Comparison of ENCODE assay signal across 8 cellular contexts in the genomic region with DNA sequence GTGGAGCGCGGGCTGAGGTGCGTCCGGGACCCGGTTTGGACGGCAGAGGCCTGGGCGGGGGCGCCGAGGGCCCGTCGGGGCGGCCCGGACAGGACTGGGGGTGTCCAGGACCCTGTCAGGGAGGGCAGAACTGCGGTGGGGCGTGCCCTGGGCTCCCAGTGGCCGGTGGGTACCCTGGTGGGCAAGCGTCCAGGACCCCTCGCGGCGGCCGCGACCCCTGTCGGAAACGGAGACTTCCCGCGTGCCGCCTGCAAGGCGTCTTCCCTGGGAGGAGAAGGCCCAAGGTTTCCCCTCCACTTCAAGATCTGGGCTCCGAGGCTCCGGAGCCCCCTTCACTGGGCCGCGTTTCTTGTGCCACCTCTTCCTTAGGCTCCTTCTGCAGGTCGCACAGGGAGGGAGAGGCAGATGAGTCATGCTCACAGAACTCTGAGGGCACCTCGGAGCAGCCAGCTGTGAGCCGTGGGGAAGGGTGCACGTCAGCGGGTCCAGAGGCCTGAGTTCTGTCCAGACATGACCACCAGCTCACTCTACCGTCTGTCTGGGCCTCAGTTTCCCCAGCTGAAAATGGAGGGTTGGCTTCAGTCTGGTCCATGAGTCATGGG. TPM values are rescaled to one million over a fixed set of nuclear protein-coding genes. Genes with fewer than 3 reads are reported as not detected.
A peak's percentile ranks its signal among the peaks of the same experiment; 100 is the strongest.
DNase-seq lines count a peak whose midpoint lies in the region; ATAC-seq and TF ChIP-seq lines count a peak whose summit lies in the region.

No MANE protein-coding gene starts in this region.

- WGBS in ovary, 3 donors = 3 to 12% (median 10%) methylated on average over 35 to 38 of the region's 38 CpGs

- no peaks in the 10 kb centered on the region for H3K36me3 ChIP-seq in ovary

- no peak for DNase-seq in activated naive CD4-positive, alpha-beta T cell treated with anti-CD3 and anti-CD28 coated beads, Interleukin-2, amount 10 ng/mL, durations not matched to agents 7 days and 5 days
- no peak for DNase-seq in activated naive CD4-positive, alpha-beta T cell treated with anti-CD3 and anti-CD28 coated beads, Interleukin-2, amount 50 U/mL, for 16 hours
- peak; percentile 45 to 49 for DNase-seq in Kasumi-1 (lab: John Stamatoyannopoulos, UW)
- peak; percentile 53 to 63 for DNase-seq in erythroblast (lab: John Stamatoyannopoulos, UW)
- DNase-seq in ovary = peak in 1 of 5 donors; percentile 22
- DNase-seq in NCI-H69 (lab: John Stamatoyannopoulos, UW) = no peak
- DNase-seq in NCI-H2196 (lab: John Stamatoyannopoulos, UW; ENCODE audit: unreplicated experiment) = no peak

- ATAC-seq in HG02852 (IDR thresholded peaks at IDR 0.05; ENCODE audit: unreplicated experiment) = no peak

- no peak for TF ChIP-seq EP300 in ovary (IDR thresholded peaks at IDR 0.05)

- peaks cover 4% of the 10 kb centered on the region for H3K36me3 Mint-ChIP-seq in activated naive CD4-positive, alpha-beta T cell treated with anti-CD3 and anti-CD28 coated beads, Interleukin-2, amount 10 ng/mL, durations not matched to agents 7 days and 5 days

- no peaks in the 10 kb centered on the region for H3K9me3 Mint-ChIP-seq in activated naive CD4-positive, alpha-beta T cell treated with anti-CD3 and anti-CD28 coated beads, Interleukin-2, amount 10 ng/mL, durations not matched to agents 7 days and 5 days

- H3K27me3 ChIP-seq in ovary = no peaks in the 10 kb centered on the region

- TF ChIP-seq CTCF in ovary (IDR thresholded peaks at IDR 0.05) = no peak

- H3K4me1 ChIP-seq in ovary (ENCODE audit: insufficient read depth) = peaks cover 8% of the 10 kb centered on the region

- peak overlapping the region; percentile 60 for H3K4me3 Mint-ChIP-seq in activated naive CD4-positive, alpha-beta T cell treated with anti-CD3 and anti-CD28 coated beads, Interleukin-2, amount 10 ng/mL, durations not matched to agents 7 days and 5 days

- no peak for TF ChIP-seq POLR2A in erythroblast (IDR thresholded peaks at IDR 0.05; ENCODE audit: low read length)
- TF ChIP-seq POLR2A in ovary (IDR thresholded peaks at IDR 0.05) = no peak

- no peak overlapping the region for H3K27ac Mint-ChIP-seq in activated naive CD4-positive, alpha-beta T cell treated with anti-CD3 and anti-CD28 coated beads, Interleukin-2, amount 10 ng/mL, durations not matched to agents 7 days and 5 days

- H3K4me3 ChIP-seq in ovary = peak overlapping the region; percentile 35

- peaks cover 65% of the 10 kb centered on the region for H3K27me3 Mint-ChIP-seq in activated naive CD4-positive, alpha-beta T cell treated with anti-CD3 and anti-CD28 coated beads, Interleukin-2, amount 10 ng/mL, durations not matched to agents 7 days and 5 days

- intact Hi-C loops in ovary (cut with DNase I) = no loop called here

- H3K27ac ChIP-seq in ovary = no peak overlapping the region

- H3K4me1 Mint-ChIP-seq in activated naive CD4-positive, alpha-beta T cell treated with anti-CD3 and anti-CD28 coated beads, Interleukin-2, amount 10 ng/mL, durations not matched to agents 7 days and 5 days = peaks cover 29% of the 10 kb centered on the region

- no peaks in the 10 kb centered on the region for H3K9me3 ChIP-seq in ovary

- CTCF ChIA-PET in activated naive CD4-positive, alpha-beta T cell treated with anti-CD3 and anti-CD28 coated beads, Interleukin-2, amount 10 ng/mL, durations not matched to agents 7 days and 5 days (lab: Charles Lee) = no interaction called here

RNA-seq across cellular contexts. Expression of a gene that starts 0.5 kb away (rescaled TPM):
- 10 to 100 TPM in 3 of 7 donors, 1 to 10 TPM in 4; 1.7 to 17.7 (median 9.8) TPM for total RNA-seq in ovary
- 1 to 10 TPM; 3.1 to 4.8 TPM for polyA plus RNA-seq in ovary

RNA-seq across cellular contexts. Expression of a gene that starts 59.1 kb away (rescaled TPM):
- under 1 TPM in 2 of 7 donors, not detected in 5; 0.08 to 0.15 TPM for total RNA-seq in ovary
- polyA plus RNA-seq in ovary = not detected

Comparison
In these comparisons a context has a peak if more than half of its experiments do, and no peak if none do; other contexts are left out.
1. DNase-seq: peak in Kasumi-1 (2 of 2) and erythroblast (2 of 2); none in activated naive CD4-positive, alpha-beta T cell treated with anti-CD3 and anti-CD28 coated beads, Interleukin-2, amount 10 ng/mL, durations not matched to agents 7 days and 5 days (single experiment), activated naive CD4-positive, alpha-beta T cell treated with anti-CD3 and anti-CD28 coated beads, Interleukin-2, amount 50 U/mL, for 16 hours (single experiment), NCI-H69 (single experiment) and NCI-H2196 (single experiment).